13 cellular contexts compared by ENCODE assay signal in the genomic region with DNA sequence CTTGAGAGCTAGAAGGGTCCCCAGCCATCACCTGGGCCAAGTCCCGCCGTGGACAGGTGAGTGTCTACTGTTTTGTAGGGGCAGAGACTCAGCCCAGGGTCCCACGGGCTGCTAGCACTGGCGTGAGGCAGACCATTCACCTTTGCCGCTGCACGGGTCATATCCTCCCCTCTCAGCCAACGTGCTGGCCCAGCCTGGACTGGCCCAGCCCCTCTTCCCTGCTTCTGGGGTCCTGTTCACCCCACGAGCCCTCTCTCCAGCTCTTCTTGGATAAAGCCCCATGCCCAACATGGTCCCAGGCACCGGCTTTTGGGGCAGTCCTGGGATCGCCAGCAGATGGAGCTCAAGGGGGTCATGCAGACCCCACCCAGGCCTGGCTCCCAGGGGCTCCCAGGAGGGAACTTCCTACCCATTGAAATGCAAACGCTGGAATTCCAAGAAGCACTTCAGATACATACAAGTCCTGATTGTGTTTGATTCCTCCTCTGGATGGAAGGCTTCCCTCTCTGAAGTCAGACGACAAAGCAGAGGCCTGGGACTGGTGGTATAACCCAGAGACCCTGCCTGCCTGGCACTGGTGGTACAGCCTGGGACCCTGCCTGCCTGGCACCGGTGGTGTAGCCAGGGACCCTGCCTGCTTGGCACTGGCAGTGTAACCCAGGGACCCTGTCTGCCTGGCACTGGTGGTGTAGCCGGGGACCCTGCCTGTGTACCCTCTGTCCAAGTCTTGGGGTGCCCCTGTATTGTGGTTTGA. TPM values are rescaled to one million over a fixed set of nuclear protein-coding genes. Genes with fewer than 3 reads are reported as not detected.
DNase-seq lines count a peak whose midpoint lies in the region; ATAC-seq and TF ChIP-seq lines count a peak whose summit lies in the region.
"Had no signal": no experiment of that assay in that cellular context is flagged by ENCODE, and none has a peak within 500 bp of the region (broad histone marks: within the 10 kb centered on the region; RNA-seq: fewer than 3 reads in every experiment).

No MANE protein-coding gene starts in this region.

- H3K9ac ChIP-seq in PC-3 (ENCODE audit: low read length), result no peak overlapping the region
- H3K9ac ChIP-seq in iPS-15b (ENCODE audit: low read depth, low read length), result no peak overlapping the region

- H2AFZ ChIP-seq in PC-3 (ENCODE audit: low read length), result no peak overlapping the region

- intact Hi-C loops in PC-3 (cut with micrococcal nuclease) (no loop called here), spleen (cut with DNase I; ENCODE audit: low total_unique reads) (no loop called here)

- no peaks in the 10 kb centered on the region for H4K20me1 ChIP-seq in PC-3 (ENCODE audit: low read length)

- WGBS in spleen, 5 donors, result 79 to 86% (median 81%) methylated on average over 13 to 14 of the region's 14 CpGs

- no peaks in the 10 kb centered on the region for H3F3A ChIP-seq in PC-3 (ENCODE audit: low read length, unreplicated experiment)

- TF ChIP-seq POLR2A in spleen (IDR thresholded peaks at IDR 0.05), result no peak

- H3K9me3 ChIP-seq in PC-3 (ENCODE audit: low read length) (no peaks in the 10 kb centered on the region), iPS-15b (ENCODE audit: control insufficient read depth, insufficient read depth, low read length) (no peaks in the 10 kb centered on the region), spleen (no peaks in the 10 kb centered on the region)
- H3K9me3 ChIP-seq: suprapubic skin had no signal

- H3K4me1 ChIP-seq in PC-3 (ENCODE audit: insufficient read depth, low read length), result no peaks in the 10 kb centered on the region
- H3K4me1 ChIP-seq in iPS-15b (ENCODE audit: control insufficient read depth, insufficient read depth, low read length), result peaks cover 11% of the 10 kb centered on the region
- H3K4me1 ChIP-seq in spleen, result peaks cover 0 to 20% (median 2%) of the 10 kb centered on the region in 6 donors

- H3K27me3 ChIP-seq in H7 (ENCODE audit: control insufficient read depth, insufficient read depth, low read length), result no peaks in the 10 kb centered on the region; the same call in 1 of the 2 replicates
- H3K27me3 ChIP-seq in PC-3 (ENCODE audit: low read length), result no peaks in the 10 kb centered on the region
- peaks cover 16% of the 10 kb centered on the region for H3K27me3 ChIP-seq in iPS-15b (ENCODE audit: control insufficient read depth, insufficient read depth, low read length)
- peaks cover 0 to 84% (median 12%) of the 10 kb centered on the region in 7 donors for H3K27me3 ChIP-seq in spleen (replicated peaks in 1 of 7)
- H3K27me3 ChIP-seq: suprapubic skin had no signal

- no peaks in the 10 kb centered on the region for H3K79me2 ChIP-seq in PC-3 (ENCODE audit: low read length)

- H3K4me3 ChIP-seq in H7 (ENCODE audit: insufficient read depth, low read depth, low read length), result no peak overlapping the region
- H3K4me3 ChIP-seq in PC-3 (ENCODE audit: low read length), result no peak overlapping the region
- peak overlapping the region; percentile 35 for H3K4me3 ChIP-seq in iPS-15b (ENCODE audit: low read depth, low read length)
- no peak overlapping the region for H3K4me3 ChIP-seq in spleen
- H3K4me3 ChIP-seq: suprapubic skin had no signal

- ATAC-seq in PC-3 (no peak), GM21825 (IDR thresholded peaks at IDR 0.05; ENCODE audit: unreplicated experiment) (no peak)
- ATAC-seq: effector memory CD8-positive, alpha-beta T cell had no signal

- POLR2A ChIA-PET in PC-3 (lab: Charles Lee; ENCODE audit: unreplicated experiment), result interaction anchor here (0.5 kb wide), 1 partner anchor 19 kb away, joined by 3 read pairs; no protein-coding TSS in a partner anchor

- no peaks in the 10 kb centered on the region for H3K9me2 ChIP-seq in PC-3 (replicated peaks; ENCODE audit: low read length)

- no TSS peak for BruUV-seq in PC-3 (replicated peaks; lab: Mats Ljungman, UMichigan)

- no peak overlapping the region for H3K27ac ChIP-seq in PC-3 (ENCODE audit: low read length)
- H3K27ac ChIP-seq in spleen, result no peak overlapping the region
- H3K27ac ChIP-seq: suprapubic skin, VCaP had no signal

- TF ChIP-seq CTCF in PC-3 (conservative IDR thresholded peaks at IDR 0.05; ENCODE audit: low read depth, low read length), result peak; percentile 17; the same call in 1 of the 2 replicates
- no peak for TF ChIP-seq CTCF in spleen (IDR thresholded peaks at IDR 0.05 in 8 of 11, conservative IDR thresholded peaks at IDR 0.05 in 3 of 11)

- H3K4me2 ChIP-seq in PC-3 (ENCODE audit: low read length), result no peak overlapping the region

- CTCF ChIA-PET in PC-3 (lab: Charles Lee), result no interaction called here

- in situ Hi-C loops in G401 (cut with HindIII; ENCODE audit: low sequenced_read_pairs), result no loop called here

- peak; percentile 97 for DNase-seq in H7
- no peak for DNase-seq in PC-3
- peak; percentile 41 for DNase-seq in spleen
- no peak for DNase-seq in DMS79 treated with DMSO at 0.1 percent for 48 hours (lab: John Stamatoyannopoulos, UW)
- no peak for DNase-seq in G401 (ENCODE audit: low spot score)
- DNase-seq: activated naive CD4-positive, alpha-beta T cell treated with Interleukin-2 at 50 U/mL for 16 hours; CD4-positive, alpha-beta T cell; effector memory CD8-positive, alpha-beta T cell; kidney glomerular epithelial cell had no signal

- H3K36me3 ChIP-seq in H7 (replicated peaks; ENCODE audit: control insufficient read depth, insufficient read depth, low read length) (no peaks in the 10 kb centered on the region), PC-3 (ENCODE audit: low read depth, low read length) (no peaks in the 10 kb centered on the region), iPS-15b (ENCODE audit: control insufficient read depth, insufficient read depth, low read length) (peaks cover 3% of the 10 kb centered on the region), spleen (no peaks in the 10 kb centered on the region)
- H3K36me3 ChIP-seq: suprapubic skin had no signal

RNA-seq across cellular contexts. Expression of a gene that starts 8.9 kb away (rescaled TPM):
- 28.4 and 36.0 TPM in 2 replicates for total RNA-seq in H7 (2014; rRNA removed; shearing (Covaris generic))
- total RNA-seq in PC-3 (2014; rRNA removed) (26.3 and 27.5 TPM in 2 replicates), spleen (10 to 100 TPM in 6 of 7 donors, 1 to 10 TPM in 1; 9.2 to 19.2 (median 13.1) TPM)
- polyA plus RNA-seq in spleen, result 1 to 10 TPM; 4.0 to 7.5 (median 4.3) TPM
- total RNA-seq in G401 (2014; rRNA removed; shearing (Covaris generic)), result 8.3 and 21.4 TPM in 2 replicates

RNA-seq across cellular contexts. Expression of a gene that starts 18.0 kb away (rescaled TPM):
- total RNA-seq in H7 (2014; rRNA removed; shearing (Covaris generic)), result 3.7 and 7.3 TPM in 2 replicates
- total RNA-seq in PC-3 (2014; rRNA removed) (0.80 and 5.9 TPM in 2 replicates), spleen (10 to 100 TPM in 6 of 7 donors, 1 to 10 TPM in 1; 6.9 to 25.4 (median 16.5) TPM)
- polyA plus RNA-seq in spleen, result 1 to 10 TPM; 4.2 to 5.1 (median 4.8) TPM
- 3.2 and 4.7 TPM in 2 replicates for total RNA-seq in G401 (2014; rRNA removed; shearing (Covaris generic))

RNA-seq across cellular contexts. Expression of a gene that starts 55.2 kb away (rescaled TPM):
- 6.2 and 6.7 TPM in 2 replicates for total RNA-seq in H7 (2014; rRNA removed; shearing (Covaris generic))
- total RNA-seq in PC-3 (2014; rRNA removed) (15.9 and 18.6 TPM in 2 replicates), spleen (10 to 100 TPM in 1 of 7 donors, 1 to 10 TPM in 3, under 1 TPM in 3; 0.23 to 10.5 (median 3.1) TPM)
- polyA plus RNA-seq in spleen, result under 1 TPM; 0.17 to 0.71 (median 0.61) TPM
- total RNA-seq in G401 (2014; rRNA removed; shearing (Covaris generic)), result 15.4 and 32.1 TPM in 2 replicates
- total RNA-seq: CD4-positive, alpha-beta T cell had no signal

Comparison
In these comparisons a context has a peak if more than half of its experiments do, and no peak if none do; other contexts are left out.
1. DNase-seq: peak in H7 (single experiment) and spleen (single experiment); none in PC-3 (single experiment), DMS79 treated with DMSO at 0.1 percent for 48 hours (single experiment) and G401 (single experiment).